Comparison of ENCODE assay signal across 19 cellular contexts in genomic region chr15:101045835-101046691, GRCh38.
DNase-seq lines count a peak whose midpoint lies in the region; ATAC-seq and TF ChIP-seq lines count a peak whose summit lies in the region.
"Had no signal": no experiment of that assay in that cellular context is flagged by ENCODE, and none has a peak within 500 bp of the region (broad histone marks: within the 10 kb centered on the region; RNA-seq: fewer than 3 reads in every experiment).

No MANE protein-coding gene starts in this region.

- no peak for TF ChIP-seq EP300 in suprapubic skin (IDR thresholded peaks at IDR 0.05)

- no peak for ATAC-seq in lower lobe of right lung
- ATAC-seq: activated naive CD8-positive, alpha-beta T cell treated with anti-CD3 and anti-CD28 coated beads, Interleukin-2, amount 50 U/mL, for 24 hours; PC-3 had no signal

- 85% methylated on average over 19 of the region's 19 CpGs for WGBS in suprapubic skin

- no peak for TF ChIP-seq POLR2A in Peyer's patch (IDR thresholded peaks at IDR 0.05)
- TF ChIP-seq POLR2A in suprapubic skin (IDR thresholded peaks at IDR 0.05): no peak

- H3K27ac ChIP-seq in Peyer's patch: peak overlapping the region in 3 of 4 donors; percentile 10 to 50 (median 17)
- H3K27ac ChIP-seq in lower lobe of right lung: no peak overlapping the region
- no peak overlapping the region for H3K27ac ChIP-seq in suprapubic skin
- H3K27ac ChIP-seq: C4-2B, neural progenitor cell had no signal

- DNase-seq in Peyer's patch: peak; percentile 6 to 35 (median 19)
- peak; percentile 24 for DNase-seq in ecto neural progenitor cell (ENCODE audit: low spot score)
- peak; percentile 24 for DNase-seq in lower lobe of right lung
- DNase-seq in suprapubic skin (ENCODE audit: low spot score in 2 of 2): peak; percentile 46 to 62
- DNase-seq in hypothalamus (lab: John Stamatoyannopoulos, UW): no peak
- no peak for DNase-seq in GOT3 (lab: John Stamatoyannopoulos, UW)
- no peak for DNase-seq in middle frontal gyrus (ENCODE audit: extremely low spot score, low spot score)
- DNase-seq in OCI-M2 (lab: John Stamatoyannopoulos, UW; ENCODE audit: unreplicated experiment): no peak
- DNase-seq: activated naive CD8-positive, alpha-beta T cell treated with anti-CD3 and anti-CD28 coated beads, Interleukin-2, amount 50 U/mL, for 24 hours; activated T-cell treated with anti-CD3 and anti-CD28 coated beads for 4 hours; DND-41; KG1; NCI-H1417 treated with DMSO at 0.1 percent for 48 hours; NCI-H510A treated with DMSO at 0.1 percent for 48 hours; PC-3; substantia nigra; T-helper 1 cell had no signal

- H3K9me3 ChIP-seq in Peyer's patch: no peaks in the 10 kb centered on the region
- H3K9me3 ChIP-seq in lower lobe of right lung: no peaks in the 10 kb centered on the region
- H3K9me3 ChIP-seq in suprapubic skin: no peaks in the 10 kb centered on the region

- H3K36me3 ChIP-seq in Peyer's patch: peaks cover 0 to 51% (median 0%) of the 10 kb centered on the region in 3 donors
- H3K36me3 ChIP-seq in lower lobe of right lung: peaks cover 44% of the 10 kb centered on the region
- H3K36me3 ChIP-seq in suprapubic skin: peaks cover 54% of the 10 kb centered on the region
- H3K36me3 ChIP-seq: neural progenitor cell had no signal

- H3K4me1 ChIP-seq in Peyer's patch (no peaks in the 10 kb centered on the region), lower lobe of right lung (peaks cover 5% of the 10 kb centered on the region), suprapubic skin (no peaks in the 10 kb centered on the region)

- H3K27me3 ChIP-seq in Peyer's patch: no peaks in the 10 kb centered on the region
- no peaks in the 10 kb centered on the region for H3K27me3 ChIP-seq in lower lobe of right lung (ENCODE audit: low read depth)
- no peaks in the 10 kb centered on the region for H3K27me3 ChIP-seq in suprapubic skin

- intact Hi-C loops in lower lobe of right lung (cut with DNase I): no loop called here

- H3K4me3 ChIP-seq in Peyer's patch: no peak overlapping the region
- H3K4me3 ChIP-seq in lower lobe of right lung: no peak overlapping the region
- H3K4me3 ChIP-seq in suprapubic skin: no peak overlapping the region
- H3K4me3 ChIP-seq: neural progenitor cell had no signal

- TF ChIP-seq CTCF in Peyer's patch (IDR thresholded peaks at IDR 0.05) (no peak), lower lobe of right lung (IDR thresholded peaks at IDR 0.05) (no peak), suprapubic skin (IDR thresholded peaks at IDR 0.05) (no peak)

Comparison
In these comparisons a context has a peak if more than half of its experiments do, and no peak if none do; other contexts are left out.
1. DNase-seq: peak in Peyer's patch (3 of 3), ecto neural progenitor cell (single experiment), lower lobe of right lung (single experiment) and suprapubic skin (2 of 2); none in hypothalamus (0 of 51), GOT3 (single experiment), middle frontal gyrus (single experiment) and OCI-M2 (single experiment).
2. H3K27ac ChIP-seq: peak in Peyer's patch (3 of 4); none in lower lobe of right lung (single experiment) and suprapubic skin (single experiment).